In the genomic region with DNA sequence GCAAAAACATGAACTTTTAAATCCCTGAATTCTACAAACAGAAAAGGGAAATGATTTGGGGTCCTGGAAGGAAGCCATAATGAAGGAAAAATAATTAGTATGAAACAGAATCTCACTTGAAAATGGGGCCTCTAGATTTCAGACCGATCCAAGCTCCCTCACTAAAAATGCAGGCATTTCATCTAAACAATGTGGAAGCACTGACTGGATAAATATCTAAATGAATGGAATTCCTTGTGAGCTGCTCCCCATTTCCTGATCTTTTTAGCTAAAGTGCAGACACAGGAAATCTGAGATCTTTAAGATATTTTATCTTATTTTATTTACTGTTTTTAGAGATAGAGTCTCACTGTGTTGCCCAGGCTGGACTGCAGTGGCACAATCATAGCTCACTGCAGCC, we compare ENCODE assay signal across 22 cellular contexts.
A peak's percentile ranks its signal among the peaks of the same experiment; 100 is the strongest.
DNase-seq lines count a peak whose midpoint lies in the region; ATAC-seq and TF ChIP-seq lines count a peak whose summit lies in the region.
"Had no signal": no experiment of that assay in that cellular context is flagged by ENCODE, and none has a peak within 500 bp of the region (broad histone marks: within the 10 kb centered on the region; RNA-seq: fewer than 3 reads in every experiment).

No MANE protein-coding gene starts in this region.

- WGBS in endodermal cell (ENCODE audit: insufficient coverage in 1 of 2, insufficient read length in 1 of 2), 2 experiments, result 0 to 38% methylated on average over 1 of the region's 1 CpG

- CTCF ChIA-PET in A673 (lab: Charles Lee), result interaction anchor here (1.0 kb wide), 1 partner anchor 35 kb away, joined by 3 read pairs; no protein-coding TSS in a partner anchor
- CTCF ChIA-PET in activated CD4-positive, alpha-beta memory T cell treated with anti-CD3 and anti-CD28 coated beads, Interleukin-2, amount 10 ng/mL, durations not matched to agents 7 days and 5 days (lab: Charles Lee), result no interaction called here

- no peak for ATAC-seq in sciatic nerve

- peaks cover 40% of the 10 kb centered on the region for H3K4me1 Mint-ChIP-seq in endodermal cell
- peaks cover 10% of the 10 kb centered on the region for H3K4me1 Mint-ChIP-seq in mesothelial cell of epicardium
- no peaks in the 10 kb centered on the region for H3K4me1 Mint-ChIP-seq in activated CD4-positive, alpha-beta memory T cell treated with anti-CD3 and anti-CD28 coated beads, Interleukin-2, amount 10 ng/mL, durations not matched to agents 7 days and 5 days
- H3K4me1 Mint-ChIP-seq: CD4-positive, CD25-positive, alpha-beta regulatory T cell had no signal

- POLR2A ChIA-PET in A673 (lab: Charles Lee; ENCODE audit: low non-redundant PET), result interaction anchor here (0.6 kb wide), 1 partner anchor 11 kb away, joined by 4 read pairs; no protein-coding TSS in a partner anchor
- POLR2A ChIA-PET in activated CD4-positive, alpha-beta memory T cell treated with anti-CD3 and anti-CD28 coated beads, Interleukin-2, amount 10 ng/mL, durations not matched to agents 7 days and 5 days (lab: Charles Lee), result no interaction called here

- H3K9me3 ChIP-seq in A673 (ENCODE audit: low read depth, low read length, poor library complexity, severe bottlenecking), result no peaks in the 10 kb centered on the region
- H3K9me3 ChIP-seq in HUES6 (ENCODE audit: control insufficient read depth, insufficient read depth, low read depth, low read length), result no peaks in the 10 kb centered on the region
- H3K9me3 ChIP-seq in endodermal cell (ENCODE audit: control insufficient read depth, low read length), result no peaks in the 10 kb centered on the region
- H3K9me3 ChIP-seq: BLaER1, SJSA1 had no signal

- peaks cover 17% of the 10 kb centered on the region for H3K4me1 ChIP-seq in A673 (ENCODE audit: insufficient read depth, low read length, poor library complexity, severe bottlenecking)
- peaks cover 42% of the 10 kb centered on the region for H3K4me1 ChIP-seq in HUES6 (ENCODE audit: control insufficient read depth, insufficient read depth, low read length)
- H3K4me1 ChIP-seq in endodermal cell (ENCODE audit: control insufficient read depth, insufficient read depth, low read length), result peaks cover 3% of the 10 kb centered on the region
- H3K4me1 ChIP-seq: BLaER1, SJSA1 had no signal

- H3K4me3 Mint-ChIP-seq in endodermal cell, result no peak overlapping the region
- H3K4me3 Mint-ChIP-seq in mesothelial cell of epicardium, result no peak overlapping the region
- no peak overlapping the region for H3K4me3 Mint-ChIP-seq in activated CD4-positive, alpha-beta memory T cell treated with anti-CD3 and anti-CD28 coated beads, Interleukin-2, amount 10 ng/mL, durations not matched to agents 7 days and 5 days

- no peak overlapping the region for H3K27ac ChIP-seq in A673 (ENCODE audit: low read depth, low read length, poor library complexity, severe bottlenecking)
- no peak overlapping the region for H3K27ac ChIP-seq in HUES6 (ENCODE audit: low read depth, low read length)
- peak overlapping the region; percentile 36 for H3K27ac ChIP-seq in endodermal cell (ENCODE audit: low read depth, low read length)
- H3K27ac ChIP-seq: BLaER1, PC-9, SJSA1 had no signal

- H3K27ac Mint-ChIP-seq in endodermal cell (no peak overlapping the region), mesothelial cell of epicardium (peak overlapping the region; percentile 59)
- no peak overlapping the region for H3K27ac Mint-ChIP-seq in activated CD4-positive, alpha-beta memory T cell treated with anti-CD3 and anti-CD28 coated beads, Interleukin-2, amount 10 ng/mL, durations not matched to agents 7 days and 5 days
- H3K27ac Mint-ChIP-seq: CD4-positive, CD25-positive, alpha-beta regulatory T cell had no signal

- H3K4me3 ChIP-seq in A673 (ENCODE audit: low read depth, low read length, poor library complexity, severe bottlenecking) (no peak overlapping the region), HUES6 (ENCODE audit: low read depth, low read length) (peak overlapping the region; percentile 17; the same call in 1 of the 2 replicates), endodermal cell (ENCODE audit: low read length) (no peak overlapping the region)
- H3K4me3 ChIP-seq: BLaER1, PC-9, SJSA1 had no signal

- no peaks in the 10 kb centered on the region for H3K9me3 Mint-ChIP-seq in endodermal cell
- H3K9me3 Mint-ChIP-seq in mesothelial cell of epicardium, result no peaks in the 10 kb centered on the region
- H3K9me3 Mint-ChIP-seq in activated CD4-positive, alpha-beta memory T cell treated with anti-CD3 and anti-CD28 coated beads, Interleukin-2, amount 10 ng/mL, durations not matched to agents 7 days and 5 days, result peaks cover 17% of the 10 kb centered on the region

- H3K27me3 Mint-ChIP-seq in endodermal cell (ENCODE audit: insufficient read depth), result peaks cover 74% of the 10 kb centered on the region
- H3K27me3 Mint-ChIP-seq in mesothelial cell of epicardium (ENCODE audit: low read depth), result no peaks in the 10 kb centered on the region
- no peaks in the 10 kb centered on the region for H3K27me3 Mint-ChIP-seq in activated CD4-positive, alpha-beta memory T cell treated with anti-CD3 and anti-CD28 coated beads, Interleukin-2, amount 10 ng/mL, durations not matched to agents 7 days and 5 days
- H3K27me3 Mint-ChIP-seq: CD4-positive, CD25-positive, alpha-beta regulatory T cell had no signal

- no TSS peak for BruUV-seq in A673 (replicated peaks; lab: Mats Ljungman, UMichigan)

- peak; percentile 78 for DNase-seq in A673 (ENCODE audit: low spot score)
- no peak for DNase-seq in endodermal cell
- no peak for DNase-seq in mesothelial cell of epicardium (ENCODE audit: low spot score in 2 of 2, unreplicated experiment in 2 of 2)
- no peak for DNase-seq in activated CD4-positive, alpha-beta memory T cell treated with anti-CD3 and anti-CD28 coated beads, Interleukin-2, amount 10 ng/mL, durations not matched to agents 7 days and 5 days
- no peak for DNase-seq in DMS 273 treated with DMSO at 0.1 percent for 48 hours (lab: John Stamatoyannopoulos, UW)
- no peak for DNase-seq in sciatic nerve (ENCODE audit: low spot score)
- DNase-seq: CD4-positive, CD25-positive, alpha-beta regulatory T cell; KBM-7; MV-4-11; NCI-H1105; NCI-H1436 treated with DMSO at 0.1 percent for 48 hours; NCI-H187 treated with DMSO at 0.1 percent for 48 hours; NCI-H2171 treated with DMSO at 0.1 percent for 48 hours; NCI-H345; NCI-H510A treated with DMSO at 0.1 percent for 48 hours; NCI-H748 treated with DMSO at 0.1 percent for 48 hours; NK-92 treated with Interleukin-12 subunit alpha and Interleukin-12 subunit beta, amount 100 ng/mL, for 24 hours; PC-9; Right ventricle myocardium superior had no signal

- no peaks in the 10 kb centered on the region for H3K36me3 ChIP-seq in A673 (ENCODE audit: insufficient read depth, low read length, poor library complexity, severe bottlenecking)
- H3K36me3 ChIP-seq in HUES6 (ENCODE audit: control insufficient read depth, insufficient read depth, low read length), result no peaks in the 10 kb centered on the region
- H3K36me3 ChIP-seq in endodermal cell (ENCODE audit: control insufficient read depth, insufficient read depth, low read length), result no peaks in the 10 kb centered on the region
- H3K36me3 ChIP-seq: BLaER1, SJSA1 had no signal

- H3K27me3 ChIP-seq in A673 (replicated peaks; ENCODE audit: insufficient read depth, low read depth, low read length, poor library complexity) (no peaks in the 10 kb centered on the region), HUES6 (ENCODE audit: control insufficient read depth, insufficient read depth, low read length) (peaks cover 90% of the 10 kb centered on the region), endodermal cell (ENCODE audit: control insufficient read depth, insufficient read depth, low read length, poor library complexity, severe bottlenecking) (peaks cover 10% of the 10 kb centered on the region)
- H3K27me3 ChIP-seq: BLaER1, SJSA1 had no signal

- TF ChIP-seq CTCF in A673 (conservative IDR thresholded peaks at IDR 0.05; ENCODE audit: low read depth, low read length) (no peak), endodermal cell (conservative IDR thresholded peaks at IDR 0.05) (no peak), mesothelial cell of epicardium (IDR thresholded peaks at IDR 0.05; ENCODE audit: unreplicated experiment) (no peak)

- no peaks in the 10 kb centered on the region for H3K36me3 Mint-ChIP-seq in endodermal cell (ENCODE audit: low read depth)
- no peaks in the 10 kb centered on the region for H3K36me3 Mint-ChIP-seq in mesothelial cell of epicardium
- H3K36me3 Mint-ChIP-seq in activated CD4-positive, alpha-beta memory T cell treated with anti-CD3 and anti-CD28 coated beads, Interleukin-2, amount 10 ng/mL, durations not matched to agents 7 days and 5 days (ENCODE audit: low read depth), result no peaks in the 10 kb centered on the region
- H3K36me3 Mint-ChIP-seq: CD4-positive, CD25-positive, alpha-beta regulatory T cell had no signal

- H3K9ac ChIP-seq in HUES6 (ENCODE audit: low read length) (no peak overlapping the region), endodermal cell (ENCODE audit: extremely low read depth, low read length, poor library complexity, severe bottlenecking) (no peak overlapping the region)
- H3K9ac ChIP-seq: BLaER1 had no signal

- intact Hi-C loops in A673 (cut with micrococcal nuclease; ENCODE audit: unreplicated experiment), result no loop called here
- intact Hi-C loops in sciatic nerve (cut with DNase I), result no loop called here
